ENCODE assay signal across 8 cellular contexts in the genomic region with DNA sequence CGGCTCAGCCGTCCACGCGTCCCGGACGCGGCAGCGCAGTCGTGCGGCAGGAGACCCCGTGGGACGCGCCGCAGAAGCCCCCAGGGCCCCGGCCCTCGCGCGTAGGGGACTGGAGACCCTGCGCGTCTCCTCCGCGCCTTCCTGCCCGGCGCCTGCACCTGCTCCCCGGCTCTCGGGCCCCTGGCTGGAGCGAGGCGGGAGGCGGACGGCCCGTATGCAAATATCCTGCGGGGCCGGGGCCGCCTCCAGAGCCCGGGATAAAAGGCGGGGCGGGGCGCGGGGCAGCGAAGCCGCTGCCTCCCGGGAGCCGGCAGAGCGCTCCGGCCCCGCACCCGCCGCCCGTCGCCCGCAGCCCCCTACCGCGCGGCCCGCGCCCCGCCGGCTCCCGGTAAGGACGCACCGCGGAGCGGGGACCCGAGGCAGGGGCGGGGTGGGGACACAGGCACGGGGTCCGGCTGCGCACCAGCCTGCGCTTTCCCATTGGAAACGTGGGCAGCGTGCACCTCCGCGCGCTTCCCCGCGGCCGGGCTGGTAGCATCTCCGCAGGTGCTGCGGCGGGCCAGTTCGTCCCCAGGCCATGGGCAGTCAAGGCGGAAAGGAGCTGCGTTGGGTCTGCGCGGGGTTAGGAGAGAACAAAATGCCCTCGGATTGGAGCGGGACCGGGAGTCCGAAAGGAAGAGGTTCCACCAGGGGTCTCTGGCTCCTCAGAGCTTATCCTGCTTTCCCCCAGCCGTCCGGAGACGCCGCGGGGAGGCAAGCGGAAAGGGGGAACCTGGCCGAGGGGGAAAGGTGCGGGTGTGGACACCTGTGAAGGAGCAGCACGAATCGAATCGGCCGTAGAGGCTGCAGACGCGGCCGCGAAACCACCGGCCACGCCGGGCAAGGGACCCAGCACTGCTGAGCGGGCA. TPM values are rescaled to one million over a fixed set of nuclear protein-coding genes. Genes with fewer than 3 reads are reported as not detected.
DNase-seq lines count a peak whose midpoint lies in the region; ATAC-seq and TF ChIP-seq lines count a peak whose summit lies in the region.

A gene with protein sequence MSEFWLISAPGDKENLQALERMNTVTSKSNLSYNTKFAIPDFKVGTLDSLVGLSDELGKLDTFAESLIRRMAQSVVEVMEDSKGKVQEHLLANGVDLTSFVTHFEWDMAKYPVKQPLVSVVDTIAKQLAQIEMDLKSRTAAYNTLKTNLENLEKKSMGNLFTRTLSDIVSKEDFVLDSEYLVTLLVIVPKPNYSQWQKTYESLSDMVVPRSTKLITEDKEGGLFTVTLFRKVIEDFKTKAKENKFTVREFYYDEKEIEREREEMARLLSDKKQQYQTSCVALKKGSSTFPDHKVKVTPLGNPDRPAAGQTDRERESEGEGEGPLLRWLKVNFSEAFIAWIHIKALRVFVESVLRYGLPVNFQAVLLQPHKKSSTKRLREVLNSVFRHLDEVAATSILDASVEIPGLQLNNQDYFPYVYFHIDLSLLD (plus strand): TSS at position 287 of the 908 bp plus-strand sequence. CDS start 1,220 bp downstream, outside the sequence.

- H3K4ac ChIP-seq in H9 (ENCODE audit: low read depth, low read length) = no peak within 1 kb of the TSS

- POLR2A ChIA-PET in naive thymus-derived CD8-positive, alpha-beta T cell (lab: Charles Lee) = interaction anchor here (0.6 kb wide), 1 partner anchor 46 kb away, joined by 3 read pairs; no protein-coding TSS in a partner anchor

- no peak within 1 kb of the TSS for H4K5ac ChIP-seq in H9 (ENCODE audit: insufficient read length, low read depth, low read length)

- no peaks in the 10 kb centered on the region for H3K9me3 ChIP-seq in H9 (ENCODE audit: control insufficient read depth, low read depth, low read length)
- no peaks in the 10 kb centered on the region for H3K9me3 ChIP-seq in ectodermal cell (ENCODE audit: control insufficient read depth, low read length)

- peak within 1 kb of the TSS; percentile 67 to 86 for H3K4me3 Mint-ChIP-seq in H9
- peak within 1 kb of the TSS; percentile 33 to 77 (median 60) for H3K4me3 Mint-ChIP-seq in naive thymus-derived CD8-positive, alpha-beta T cell

- no peak within 1 kb of the TSS for H2BK15ac ChIP-seq in H9 (ENCODE audit: low read depth, low read length)

- no peak within 1 kb of the TSS for H2BK12ac ChIP-seq in H9 (ENCODE audit: insufficient read length, low read depth, low read length)

- no peak within 1 kb of the TSS; the same call in 1 of the 2 replicates for H3K14ac ChIP-seq in H9 (ENCODE audit: insufficient read depth, low read length)

- no peaks in the 10 kb centered on the region for H3K36me3 ChIP-seq in ectodermal cell (ENCODE audit: control insufficient read depth, insufficient read depth, low read length)

- no peak within 1 kb of the TSS for H3K27ac ChIP-seq in H9 (ENCODE audit: insufficient read length, low read depth, low read length)
- no peak within 1 kb of the TSS for H3K27ac ChIP-seq in ectodermal cell (ENCODE audit: insufficient read depth, low read depth, low read length, poor library complexity, severe bottlenecking)

- peak within 1 kb of the TSS; percentile 57 for H3K4me2 ChIP-seq in H9 (ENCODE audit: insufficient read depth, insufficient read length, low read length)

- peaks cover 10% of the 10 kb centered on the region for H3K23me2 ChIP-seq in H9 (ENCODE audit: insufficient read length, low read depth, low read length, poor library complexity, severe bottlenecking)

- peak; percentile 27 to 59 for ATAC-seq in naive thymus-derived CD8-positive, alpha-beta T cell

- H3K4me1 ChIP-seq in H9 (ENCODE audit: insufficient read depth, low read length) = no peaks in the 10 kb centered on the region
- peaks cover 4% of the 10 kb centered on the region for H3K4me1 ChIP-seq in ectodermal cell (ENCODE audit: control insufficient read depth, insufficient read depth, low read length)

- no peak within 1 kb of the TSS for H3K9ac ChIP-seq in H9 (ENCODE audit: extremely low read depth, insufficient read length, low read length)

- H3K4me3 ChIP-seq in ectodermal cell (ENCODE audit: insufficient read depth, low read depth, low read length) = peak within 1 kb of the TSS; percentile 37

- no peaks in the 10 kb centered on the region for H4K20me1 ChIP-seq in H9 (ENCODE audit: control insufficient read depth, insufficient read depth, insufficient read length)

- no peaks in the 10 kb centered on the region; a peak in 2 of 7 replicates for H3K36me3 Mint-ChIP-seq in H9 (ENCODE audit: insufficient read depth in 1 of 3, low read depth in 3 of 3)
- no peaks in the 10 kb centered on the region for H3K36me3 Mint-ChIP-seq in naive thymus-derived CD8-positive, alpha-beta T cell

- TF ChIP-seq CTCF in H9 (conservative IDR thresholded peaks at IDR 0.05) = no peak

- no peak within 1 kb of the TSS for H2AK5ac ChIP-seq in H9 (ENCODE audit: insufficient read length, low read length)

- H3K23ac ChIP-seq in H9 (ENCODE audit: insufficient read length, low read depth, low read length) = no peak within 1 kb of the TSS

- H3K27me3 Mint-ChIP-seq in H9 (ENCODE audit: low read depth) = peaks cover 96% of the 10 kb centered on the region
- H3K27me3 Mint-ChIP-seq in naive thymus-derived CD8-positive, alpha-beta T cell = peaks cover 13 to 68% (median 26%) of the 10 kb centered on the region in 5 donors

- peak; percentile 57 for DNase-seq in activated CD8-positive, alpha-beta memory T cell treated with anti-CD3 and anti-CD28 coated beads for 24 hours
- no peak for DNase-seq in activated CD8-positive, alpha-beta memory T cell treated with anti-CD3 and anti-CD28 coated beads, Interleukin-2, amount 50 U/mL, for 4 hours
- peak; percentile 67 for DNase-seq in H9
- DNase-seq in NCI-H510A (lab: John Stamatoyannopoulos, UW) = peak; percentile 64
- no peak for DNase-seq in naive thymus-derived CD8-positive, alpha-beta T cell
- no peak for DNase-seq in cerebellar cortex (ENCODE audit: low spot score)
- no peak for DNase-seq in SHP77 (lab: John Stamatoyannopoulos, UW)

- WGBS in H9 (ENCODE audit: extremely low coverage, insufficient read length, low lambda C conversion rate) = no CpG with 5 or more reads among the region's 109 CpGs
- 1% methylated on average over 109 of the region's 109 CpGs for WGBS in ectodermal cell, 2 experiments

- peaks cover 0 to 6% of the 10 kb centered on the region in 2 experiments; a peak in 2 of 5 replicates for H3K9me3 Mint-ChIP-seq in H9
- no peaks in the 10 kb centered on the region for H3K9me3 Mint-ChIP-seq in naive thymus-derived CD8-positive, alpha-beta T cell

- H2AFZ ChIP-seq in H9 (ENCODE audit: low read length) = no peak within 1 kb of the TSS

- H2BK120ac ChIP-seq in H9 (ENCODE audit: low read depth, low read length, poor library complexity, severe bottlenecking) = no peak within 1 kb of the TSS

- no peak within 1 kb of the TSS for H3K27ac Mint-ChIP-seq in H9
- H3K27ac Mint-ChIP-seq in naive thymus-derived CD8-positive, alpha-beta T cell = peak within 1 kb of the TSS in 1 of 10 donors; percentile 7

- H3K4me1 Mint-ChIP-seq in H9 = peaks cover 12 to 15% of the 10 kb centered on the region in 2 experiments
- H3K4me1 Mint-ChIP-seq in naive thymus-derived CD8-positive, alpha-beta T cell = peaks cover 0 to 20% (median 16%) of the 10 kb centered on the region in 4 donors

- H4K8ac ChIP-seq in H9 (replicated peaks; ENCODE audit: insufficient read length, low read depth, low read length) = no peak within 1 kb of the TSS

- no peak within 1 kb of the TSS for H2BK20ac ChIP-seq in H9 (ENCODE audit: low read depth, low read length, poor library complexity, severe bottlenecking)

- no peak within 1 kb of the TSS for H3T11ph ChIP-seq in H9 (ENCODE audit: low read length)

- no peaks in the 10 kb centered on the region for H3K79me2 ChIP-seq in H9 (ENCODE audit: insufficient read depth, low read length)

- no peaks in the 10 kb centered on the region for H3K79me1 ChIP-seq in H9 (ENCODE audit: insufficient read depth, low read depth, low read length, poor library complexity, severe bottlenecking)

- H3K27me3 ChIP-seq in H9 (ENCODE audit: insufficient read depth, low read length) (peaks cover 36% of the 10 kb centered on the region), ectodermal cell (ENCODE audit: control insufficient read depth, insufficient read depth, low read length, poor library complexity, severe bottlenecking) (peaks cover 96% of the 10 kb centered on the region)

- no peak within 1 kb of the TSS for H3K18ac ChIP-seq in H9 (ENCODE audit: insufficient read length, low read depth, low read length)

- no peak within 1 kb of the TSS for H4K91ac ChIP-seq in H9 (ENCODE audit: insufficient read length, low read depth, low read length)

- no peak within 1 kb of the TSS for H3K56ac ChIP-seq in H9 (ENCODE audit: insufficient read length, low read depth, low read length)

- no peak within 1 kb of the TSS for H2BK5ac ChIP-seq in H9 (ENCODE audit: insufficient read length, low read length)

RNA-seq across cellular contexts. Expression of the gene that starts here (rescaled TPM):
- total RNA-seq in H9 (2021) = 0.72 and 1.2 TPM in 2 replicates
- 0.59 TPM for polyA plus RNA-seq in ectodermal cell (2013, experiment 1 of 4)
- 0.64 TPM for polyA plus RNA-seq in ectodermal cell (2013, experiment 2 of 4)
- 0.75 TPM for polyA plus RNA-seq in ectodermal cell (2013, experiment 3 of 4)
- 0.57 TPM for polyA plus RNA-seq in ectodermal cell (2013, experiment 4 of 4)
- under 1 TPM in 1 of 2 experiments, not detected in 1; 0.47 TPM for total RNA-seq in naive thymus-derived CD8-positive, alpha-beta T cell
- polyA plus RNA-seq in naive thymus-derived CD8-positive, alpha-beta T cell = under 1 TPM in 2 of 3 donors, not detected in 1; 0.11 to 0.19 TPM

Comparison
In these comparisons a context has a peak if more than half of its experiments do, and no peak if none do; other contexts are left out.
1. DNase-seq: peak in activated CD8-positive, alpha-beta memory T cell treated with anti-CD3 and anti-CD28 coated beads for 24 hours (single experiment), H9 (single experiment) and NCI-H510A (single experiment); none in activated CD8-positive, alpha-beta memory T cell treated with anti-CD3 and anti-CD28 coated beads, Interleukin-2, amount 50 U/mL, for 4 hours (single experiment), naive thymus-derived CD8-positive, alpha-beta T cell (0 of 10), cerebellar cortex (single experiment) and SHP77 (0 of 2).
2. Peak in ATAC-seq in naive thymus-derived CD8-positive, alpha-beta T cell; RNA of the gene not detected or under 1 TPM.